1 cellular context compared by ENCODE assay signal in genomic region chr19:46978470-46978869, GRCh38.
A peak's percentile ranks its signal among the peaks of the same experiment; 100 is the strongest.
TF ChIP-seq lines count a peak whose summit lies in the region.

No MANE protein-coding gene starts in this region.

TF ChIP-seq in HEK293, 187 proteins besides CTCF, POLR2A, EP300 and RAD21 (continued from another document):
- TF ChIP-seq TSHZ1 (tag by site-specific recombination; IDR thresholded peaks at IDR 0.05; ENCODE audit: borderline replicate concordance) (no peak), ZFHX2 (tag by site-specific recombination; conservative IDR thresholded peaks at IDR 0.05) (peak; percentile 89), ZFP37 (tag by site-specific recombination; IDR thresholded peaks at IDR 0.05) (no peak), HOXA7 (CRISPR knock-in tag; IDR thresholded peaks at IDR 0.05; ENCODE audit: borderline replicate concordance) (no peak), ZIC2 (tag by site-specific recombination; IDR thresholded peaks at IDR 0.05) (no peak), EGR2 (tag by site-specific recombination; IDR thresholded peaks at IDR 0.05; ENCODE audit: low read depth) (peak; percentile 90), ZSCAN4 (tag by site-specific recombination; IDR thresholded peaks at IDR 0.05) (0 out of 2 replicates have a peak, but pooled peaks have one; percentile 43), ZNF175 (tag by site-specific recombination; IDR thresholded peaks at IDR 0.05) (no peak), ZNF292 (tag by site-specific recombination; IDR thresholded peaks at IDR 0.05; ENCODE audit: borderline replicate concordance, low read depth) (no peak), ZNF398 (tag by site-specific recombination; IDR thresholded peaks at IDR 0.05) (peak; percentile 39), ZNF350 (tag by site-specific recombination; IDR thresholded peaks at IDR 0.05) (no peak), ZNF449 (tag by site-specific recombination; IDR thresholded peaks at IDR 0.05) (no peak), ZSCAN18 (tag by site-specific recombination; IDR thresholded peaks at IDR 0.05) (no peak), ZNF114 (tag by site-specific recombination; IDR thresholded peaks at IDR 0.05) (no peak), AEBP2 (tag by site-specific recombination; IDR thresholded peaks at IDR 0.05; ENCODE audit: borderline replicate concordance) (no peak), ZNF677 (tag by site-specific recombination; IDR thresholded peaks at IDR 0.05) (no peak)
TF ChIP-seq in HEK293: peak in this region for 7.
